ENCODE assay signal across 11 cellular contexts in genomic region chr12:122840580-122841513, GRCh38. TPM values are rescaled to one million over a fixed set of nuclear protein-coding genes. Genes with fewer than 3 reads are reported as not detected.
DNase-seq lines count a peak whose midpoint lies in the region; ATAC-seq, FAIRE-seq and TF ChIP-seq lines count a peak whose summit lies in the region.
"Had no signal": no experiment of that assay in that cellular context is flagged by ENCODE, and none has a peak within 500 bp of the region (broad histone marks: within the 10 kb centered on the region; RNA-seq: fewer than 3 reads in every experiment).

No MANE protein-coding gene starts in this region.

- ATAC-seq in body of pancreas (no peak), HepG2 (no peak; the same call in 1 of the 3 replicates), GM18498 (IDR thresholded peaks at IDR 0.05; ENCODE audit: unreplicated experiment) (no peak), HG03159 (IDR thresholded peaks at IDR 0.05; ENCODE audit: unreplicated experiment) (no peak)

- TF ChIP-seq EP300 in HepG2 (IDR thresholded peaks at IDR 0.05; ENCODE audit: low read depth in 2 of 2, low read length in 2 of 2) (no peak), HepG2 (CRISPR knock-in tag; IDR thresholded peaks at IDR 0.05; ENCODE audit: borderline replicate concordance) (no peak)

- DNase-seq in body of pancreas: peak in 1 of 4 donors; percentile 17
- no peak for DNase-seq in HepG2 (ENCODE audit: low spot score)
- peak in 25 of 49 donors; percentile 24 to 66 (median 49) for DNase-seq in substantia nigra (lab: John Stamatoyannopoulos, UW)
- DNase-seq in T-helper 1 cell: no peak
- DNase-seq: activated CD4-positive, alpha-beta memory T cell treated with anti-CD3 and anti-CD28 coated beads for 36 hours; glutamatergic neuron; NCI-H1694 treated with DMSO at 0.1 percent for 48 hours had no signal

- no TSS peak for BruUV-seq in HepG2 (replicated peaks; lab: Mats Ljungman, UMichigan)

- POLR2A ChIA-PET in HEK293 (lab: Yijun Ruan, JAX) (no interaction called here), HepG2 (lab: Yijun Ruan, JAX) (no interaction called here)

- peaks cover 11% of the 10 kb centered on the region for H3K79me2 ChIP-seq in HepG2 (ENCODE audit: insufficient read depth, low read length)

- H3K36me3 ChIP-seq in HEK293 (ENCODE audit: control insufficient read depth in 2 of 2, insufficient read depth in 1 of 2, low read length in 2 of 2) (peaks cover 0 to 7% of the 10 kb centered on the region in 2 experiments; a peak in 1 of 3 replicates), body of pancreas (replicated peaks in 1 of 2; ENCODE audit: insufficient read depth in 1 of 2, low read depth in 2 of 2) (no peaks in the 10 kb centered on the region), HepG2 (replicated peaks in 1 of 2; ENCODE audit: control insufficient read depth in 1 of 2, insufficient read depth in 2 of 2, low read length in 2 of 2) (no peaks in the 10 kb centered on the region)
- H3K36me3 ChIP-seq: cardiac muscle cell had no signal

- peaks cover 13% of the 10 kb centered on the region for H3K4me1 ChIP-seq in HEK293 (ENCODE audit: control insufficient read depth, insufficient read depth, low read length)
- peaks cover 91% of the 10 kb centered on the region for H3K4me1 ChIP-seq in body of pancreas
- H3K4me1 ChIP-seq in HepG2 (ENCODE audit: insufficient read depth, low read length): peaks cover 82% of the 10 kb centered on the region

- no peak overlapping the region for H2AFZ ChIP-seq in HepG2 (ENCODE audit: low read length)

- TF ChIP-seq RAD21 in HepG2 (CRISPR knock-in tag; IDR thresholded peaks at IDR 0.05): no peak

- H3K27ac ChIP-seq in HEK293 (ENCODE audit: extremely low read depth, low read depth, low read length) (no peak overlapping the region), body of pancreas (peak overlapping the region in 3 of 4 donors; percentile 83 to 93 (median 83)), HepG2 (ENCODE audit: extremely low read length, insufficient read depth, low read length) (no peak overlapping the region), substantia nigra (ENCODE audit: low read depth, low read length, poor library complexity, severe bottlenecking) (peak overlapping the region; percentile 99)
- H3K27ac ChIP-seq: cardiac muscle cell had no signal

- no peaks in the 10 kb centered on the region for H3K9me3 ChIP-seq in HEK293 (ENCODE audit: control insufficient read depth, insufficient read depth, low read depth, low read length)
- H3K9me3 ChIP-seq in body of pancreas: no peaks in the 10 kb centered on the region
- no peaks in the 10 kb centered on the region for H3K9me3 ChIP-seq in HepG2 (ENCODE audit: low read length)

- CTCF ChIA-PET in HEK293 (lab: Yijun Ruan, JAX): interaction anchor here (0.6 to 1.4 kb wide), 3 partner anchors 20 to 207 kb away, joined by 3 to 8 read pairs (median 3); no protein-coding TSS in a partner anchor
- CTCF ChIA-PET in HepG2 (lab: Yijun Ruan, JAX; ENCODE audit: low intra/inter-chr PET ratio, low total read pairs): no interaction called here

- intact Hi-C loops in body of pancreas (cut with DNase I) (no loop called here), HepG2 (cut with micrococcal nuclease; ENCODE audit: unreplicated experiment) (loop anchor here (5.0 kb wide), 1 partner anchor 44 kb away; no protein-coding TSS in a partner anchor)

- no peak for TF ChIP-seq POLR2A in body of pancreas (IDR thresholded peaks at IDR 0.05)
- no peak for TF ChIP-seq POLR2A in HepG2 (IDR thresholded peaks at IDR 0.05; ENCODE audit: insufficient read depth in 1 of 2, low read depth in 2 of 2, low read length in 2 of 2)

- in situ Hi-C loops in HepG2 (cut with HindIII; ENCODE audit: extremely low pct_ligation_motif_present, low pct_unique_long_range_greater_than_20kb): no loop called here

- no peak overlapping the region for H3K9ac ChIP-seq in HepG2 (ENCODE audit: insufficient read depth, low read depth, low read length)

- peaks cover 8% of the 10 kb centered on the region; the same call in 1 of the 2 replicates for H4K20me1 ChIP-seq in HepG2 (ENCODE audit: insufficient read depth, low read length)

- H3K4me3 ChIP-seq in HEK293 (ENCODE audit: low read depth, low read length) (no peak overlapping the region), body of pancreas (no peak overlapping the region), HepG2 (replicated peaks in 1 of 3; ENCODE audit: insufficient read depth in 1 of 3, low read depth in 2 of 3, low read length in 3 of 3) (no peak overlapping the region)
- H3K4me3 ChIP-seq: cardiac muscle cell had no signal

- H3K4me2 ChIP-seq in HepG2 (ENCODE audit: low read depth, low read length): peak overlapping the region; percentile 30; the same call in 1 of the 2 replicates

- no peak for FAIRE-seq in HepG2 (lab: Jason Lieb, UNC)

- 77 to 83% methylated on average over 17 to 25 of the region's 26 CpGs for WGBS in body of pancreas, 2 donors
- 83% methylated on average over 17 of the region's 26 CpGs for WGBS in HepG2 (ENCODE audit: low lambda C conversion rate)

- TF ChIP-seq CTCF in HEK293 (tag by site-specific recombination; IDR thresholded peaks at IDR 0.05): no peak
- no peak for TF ChIP-seq CTCF in body of pancreas (IDR thresholded peaks at IDR 0.05)
- no peak for TF ChIP-seq CTCF in HepG2 (CRISPR knock-in tag; IDR thresholded peaks at IDR 0.05)

- H3K27me3 ChIP-seq in body of pancreas (no peaks in the 10 kb centered on the region), HepG2 (ENCODE audit: control insufficient read depth in 1 of 2, insufficient read depth in 2 of 2, low read length in 2 of 2) (no peaks in the 10 kb centered on the region; a peak in 1 of 5 replicates)

TF ChIP-seq in HEK293, 187 proteins besides CTCF, POLR2A, EP300 and RAD21 (continues in another document):
- TF ChIP-seq REPIN1 (tag by site-specific recombination; IDR thresholded peaks at IDR 0.05; ENCODE audit: low read depth) (no peak), ZSCAN30 (tag by site-specific recombination; IDR thresholded peaks at IDR 0.05) (no peak), ZNF600 (tag by site-specific recombination; IDR thresholded peaks at IDR 0.05) (peak; percentile 44; the same call in 1 of the 2 replicates), ZBTB20 (tag by site-specific recombination; IDR thresholded peaks at IDR 0.05) (no peak)

TF ChIP-seq in HepG2, 621 proteins besides CTCF, POLR2A, EP300 and RAD21 (continues in another document):
- peak; percentile 32 for TF ChIP-seq XRCC5 (optimal IDR thresholded peaks at IDR 0.05; ENCODE audit: low read length)

RNA-seq across cellular contexts. Expression of gene HIP1R, which starts 5.6 kb away (rescaled TPM):
- total RNA-seq in body of pancreas: 100 to 1,000 TPM; 111 to 183 TPM
- total RNA-seq in HepG2 (2016; rRNA removed; fragmentation: Illumina TruSeq; extraction: Trizol): 8.2 and 18.4 TPM in 2 replicates
- 2.2 and 2.5 TPM in 2 replicates for total RNA-seq in HepG2 (2016; cell fraction: cytosol; rRNA removed; fragmentation: Illumina TruSeq; extraction: Trizol; ENCODE audit: low read depth)
- total RNA-seq in HepG2 (2016; cell fraction: insoluble cytoplasmic fraction; rRNA removed; fragmentation: Illumina TruSeq; extraction: Trizol): 6.5 and 17.6 TPM in 2 replicates
- 4.3 and 5.1 TPM in 2 replicates for total RNA-seq in HepG2 (2016; cell fraction: membrane; rRNA removed; fragmentation: Illumina TruSeq; extraction: Trizol)
- 19.5 and 20.1 TPM in 2 replicates for total RNA-seq in HepG2 (2016; cell fraction: nucleus; rRNA removed; fragmentation: Illumina TruSeq; extraction: Trizol)
- polyA plus RNA-seq in HepG2 (2011; rRNA removed): 25.5 and 36.0 TPM in 2 replicates
- 5.2 and 9.3 TPM in 2 replicates for polyA plus RNA-seq in HepG2 (2011; cell fraction: cytosol; rRNA removed)
- 174 and 222 TPM in 2 replicates for polyA plus RNA-seq in HepG2 (2011; cell fraction: nucleus; rRNA removed)
- polyA plus RNA-seq in HepG2 (2012): 10.1 and 13.1 TPM in 2 replicates
- polyA plus RNA-seq in HepG2 (2016; cell fraction: cytosol; fragmentation: Illumina TruSeq; extraction: Trizol; ENCODE audit: low read depth): 0.78 and 1.1 TPM in 2 replicates
- 6.1 and 6.5 TPM in 2 replicates for polyA plus RNA-seq in HepG2 (2016; cell fraction: insoluble cytoplasmic fraction; fragmentation: Illumina TruSeq; extraction: Trizol; ENCODE audit: low read depth)
- polyA plus RNA-seq in HepG2 (2016; cell fraction: membrane; fragmentation: Illumina TruSeq; extraction: Trizol; ENCODE audit: low read depth): 2.0 and 2.2 TPM in 2 replicates
- 42.8 and 47.4 TPM in 2 replicates for polyA plus RNA-seq in HepG2 (2016; cell fraction: nucleus; fragmentation: Illumina TruSeq; extraction: Trizol; ENCODE audit: insufficient read depth, low read depth)
- polyA minus RNA-seq in HepG2 (2011; rRNA and poly(A)+ RNA removed; ENCODE audit: low replicate concordance): 51.3 and 57.2 TPM in 2 replicates
- polyA minus RNA-seq in HepG2 (2011; cell fraction: cytosol; rRNA and poly(A)+ RNA removed): 5.3 and 6.5 TPM in 2 replicates
- 28.3 and 30.6 TPM in 2 replicates for polyA minus RNA-seq in HepG2 (2011; cell fraction: nucleus; rRNA and poly(A)+ RNA removed)

RNA-seq across cellular contexts. Expression of gene VPS37B, which starts 55.1 kb away (rescaled TPM):
- 10 to 100 TPM; 18.7 to 46.8 TPM for total RNA-seq in body of pancreas
- total RNA-seq in HepG2 (2016; rRNA removed; fragmentation: Illumina TruSeq; extraction: Trizol): 5.3 TPM in 2 replicates
- total RNA-seq in HepG2 (2016; cell fraction: cytosol; rRNA removed; fragmentation: Illumina TruSeq; extraction: Trizol; ENCODE audit: low read depth): 1.5 and 1.6 TPM in 2 replicates
- 4.0 and 5.3 TPM in 2 replicates for total RNA-seq in HepG2 (2016; cell fraction: insoluble cytoplasmic fraction; rRNA removed; fragmentation: Illumina TruSeq; extraction: Trizol)
- total RNA-seq in HepG2 (2016; cell fraction: membrane; rRNA removed; fragmentation: Illumina TruSeq; extraction: Trizol): 5.1 and 5.2 TPM in 2 replicates
- total RNA-seq in HepG2 (2016; cell fraction: nucleus; rRNA removed; fragmentation: Illumina TruSeq; extraction: Trizol): 3.6 and 4.5 TPM in 2 replicates
- polyA plus RNA-seq in HepG2 (2011; rRNA removed): 4.6 and 4.8 TPM in 2 replicates
- polyA plus RNA-seq in HepG2 (2011; cell fraction: cytosol; rRNA removed): 7.4 and 7.7 TPM in 2 replicates
- polyA plus RNA-seq in HepG2 (2011; cell fraction: nucleus; rRNA removed): 7.8 and 10.1 TPM in 2 replicates
- 4.7 and 5.8 TPM in 2 replicates for polyA plus RNA-seq in HepG2 (2012)
- polyA plus RNA-seq in HepG2 (2016; cell fraction: cytosol; fragmentation: Illumina TruSeq; extraction: Trizol; ENCODE audit: low read depth): 1.9 and 2.0 TPM in 2 replicates
- polyA plus RNA-seq in HepG2 (2016; cell fraction: insoluble cytoplasmic fraction; fragmentation: Illumina TruSeq; extraction: Trizol; ENCODE audit: low read depth): 6.9 and 8.5 TPM in 2 replicates
- polyA plus RNA-seq in HepG2 (2016; cell fraction: membrane; fragmentation: Illumina TruSeq; extraction: Trizol; ENCODE audit: low read depth): 4.4 and 4.6 TPM in 2 replicates
- 8.1 and 10.3 TPM in 2 replicates for polyA plus RNA-seq in HepG2 (2016; cell fraction: nucleus; fragmentation: Illumina TruSeq; extraction: Trizol; ENCODE audit: insufficient read depth, low read depth)
- polyA minus RNA-seq in HepG2 (2011; rRNA and poly(A)+ RNA removed; ENCODE audit: low replicate concordance): 7.0 and 9.7 TPM in 2 replicates
- polyA minus RNA-seq in HepG2 (2011; cell fraction: cytosol; rRNA and poly(A)+ RNA removed): 6.2 and 6.3 TPM in 2 replicates
- polyA minus RNA-seq in HepG2 (2011; cell fraction: nucleus; rRNA and poly(A)+ RNA removed): 8.0 and 8.7 TPM in 2 replicates

Comparison
In these comparisons a context has a peak if more than half of its experiments do, and no peak if none do; other contexts are left out.
1. H3K27ac ChIP-seq: peak in body of pancreas (3 of 4) and substantia nigra (single experiment); none in HEK293 (single experiment) and HepG2 (single experiment).
2. DNase-seq: peak in substantia nigra (25 of 49); none in HepG2 (single experiment) and T-helper 1 cell (0 of 5).
3. Of the 63 proteins assayed by ChIP-seq in both HepG2 and HEK293: peak only in HepG2: none; only in HEK293: ZNF10; in both: none; in neither: 62.